Comparison of ENCODE assay signal across 22 cellular contexts in genomic region chr13:43111887-43112400, GRCh38.
"Had no signal": no experiment of that assay in that cellular context is flagged by ENCODE, and none has a peak within 500 bp of the region (broad histone marks: within the 10 kb centered on the region; RNA-seq: fewer than 3 reads in every experiment).

No MANE protein-coding gene starts in this region.

- H3K4me1 Mint-ChIP-seq: naive thymus-derived CD8-positive, alpha-beta T cell; stimulated activated naive B cell treated with anti-CD40 and anti-IgM and Interleukin-4, amounts not matched to agents 10 μg/mL and 1 μg/mL and 100 μg/mL, for 72 hours had no signal

- H3K36me3 ChIP-seq: colonic mucosa, ovary, right lobe of liver, thoracic aorta had no signal

- H3K4me1 ChIP-seq: colonic mucosa, esophagus squamous epithelium, lower lobe of right lung, right lobe of liver, tibial nerve, upper lobe of left lung had no signal

- H3K27ac ChIP-seq: colonic mucosa, esophagus squamous epithelium, lower lobe of right lung, ovary, right lobe of liver, thoracic aorta, tibial nerve, upper lobe of left lung had no signal

- H3K27me3 ChIP-seq: colonic mucosa, esophagus squamous epithelium, ovary, right lobe of liver, tibial nerve, upper lobe of left lung had no signal

- H3K4me3 ChIP-seq: colonic mucosa, esophagus squamous epithelium, lower lobe of right lung, ovary, right lobe of liver, thoracic aorta, tibial nerve, upper lobe of left lung had no signal

- H3K9me3 ChIP-seq: colonic mucosa, esophagus squamous epithelium, lower lobe of right lung, ovary, right lobe of liver, thoracic aorta, tibial nerve, upper lobe of left lung had no signal

- H3K27ac Mint-ChIP-seq: dendritic cell treated with granulocyte-macrophage colony-stimulating factor and Interleukin-4, amounts not matched to agents 40 ng/mL and 50 ng/mL, for 4 days; naive thymus-derived CD8-positive, alpha-beta T cell; nephron progenitor cell; stimulated activated naive B cell treated with anti-CD40 and anti-IgM and Interleukin-4, amounts not matched to agents 10 μg/mL and 1 μg/mL and 100 μg/mL, for 72 hours; stimulated activated naive CD8-positive, alpha-beta T cell treated with anti-CD3 and anti-CD28 coated beads, Interleukin-15, Interleukin-2, amounts not matched to agents 100 ng/mL and 50 ng/mL, for 24 hours had no signal

- H3K27me3 Mint-ChIP-seq: naive thymus-derived CD8-positive, alpha-beta T cell; stimulated activated naive B cell treated with anti-CD40 and anti-IgM and Interleukin-4, amounts not matched to agents 10 μg/mL and 1 μg/mL and 100 μg/mL, for 72 hours; stimulated activated naive CD8-positive, alpha-beta T cell treated with anti-CD3 and anti-CD28 coated beads, Interleukin-15, Interleukin-2, amounts not matched to agents 100 ng/mL and 50 ng/mL, for 24 hours had no signal

- H3K9me3 Mint-ChIP-seq: dendritic cell treated with granulocyte-macrophage colony-stimulating factor and Interleukin-4, amounts not matched to agents 40 ng/mL and 50 ng/mL, for 4 days; naive thymus-derived CD8-positive, alpha-beta T cell; nephron progenitor cell; stimulated activated naive CD8-positive, alpha-beta T cell treated with anti-CD3 and anti-CD28 coated beads, Interleukin-15, Interleukin-2, amounts not matched to agents 100 ng/mL and 50 ng/mL, for 24 hours had no signal

- H3K4me3 Mint-ChIP-seq: dendritic cell treated with granulocyte-macrophage colony-stimulating factor and Interleukin-4, amounts not matched to agents 40 ng/mL and 50 ng/mL, for 4 days; naive thymus-derived CD8-positive, alpha-beta T cell; nephron progenitor cell; stimulated activated naive B cell treated with anti-CD40 and anti-IgM and Interleukin-4, amounts not matched to agents 10 μg/mL and 1 μg/mL and 100 μg/mL, for 72 hours; stimulated activated naive CD8-positive, alpha-beta T cell treated with anti-CD3 and anti-CD28 coated beads, Interleukin-15, Interleukin-2, amounts not matched to agents 100 ng/mL and 50 ng/mL, for 24 hours had no signal

- DNase-seq: colonic mucosa; effector memory CD4-positive, alpha-beta T cell; erythroblast; esophagus squamous epithelium; foreskin melanocyte; hypothalamus; left ventricle myocardium superior; lower lobe of right lung; naive thymus-derived CD8-positive, alpha-beta T cell; nephron progenitor cell; occipital lobe; ovary; right lobe of liver; small intestine; stimulated activated CD4-positive, alpha-beta T cell treated with anti-CD3 and anti-CD28 coated beads, Interleukin-15, amount 100 ng/mL, for 24 hours; stimulated activated CD4-positive, alpha-beta T cell treated with anti-CD3 and anti-CD28 coated beads, Interleukin-2, amount 100 ng/mL, for 48 hours; stimulated activated naive B cell treated with anti-CD40 and anti-IgM and Interleukin-4, amounts not matched to agents 10 μg/mL and 1 μg/mL and 100 μg/mL, for 72 hours; upper lobe of left lung had no signal

- ATAC-seq: left ventricle myocardium superior; lower lobe of right lung; naive thymus-derived CD8-positive, alpha-beta T cell; right lobe of liver; stimulated activated naive B cell treated with anti-CD40 and anti-IgM and Interleukin-4, amounts not matched to agents 10 μg/mL and 1 μg/mL and 100 μg/mL, for 72 hours had no signal
